ENCODE assay signal across 6 cellular contexts in genomic region chr11:66334605-66335442, GRCh38. TPM values are rescaled to one million over a fixed set of nuclear protein-coding genes. Genes with fewer than 3 reads are reported as not detected.
DNase-seq lines count a peak whose midpoint lies in the region; ATAC-seq and TF ChIP-seq lines count a peak whose summit lies in the region.

No MANE protein-coding gene starts in this region.

- H3K4me2 ChIP-seq in H9 (ENCODE audit: insufficient read depth, insufficient read length, low read length) = peak overlapping the region; percentile 30

- no peak overlapping the region for H2BK120ac ChIP-seq in H9 (ENCODE audit: low read depth, low read length, poor library complexity, severe bottlenecking)

- no peak overlapping the region for H3K23ac ChIP-seq in H9 (ENCODE audit: insufficient read length, low read depth, low read length)

- H3K79me2 ChIP-seq in H9 (ENCODE audit: insufficient read depth, low read length) = no peaks in the 10 kb centered on the region

- no peak overlapping the region for H2AK5ac ChIP-seq in H9 (ENCODE audit: insufficient read length, low read length)

- H2BK5ac ChIP-seq in H9 (ENCODE audit: insufficient read length, low read length) = no peak overlapping the region

- no peak overlapping the region; a peak in 2 of 7 replicates for H3K27ac Mint-ChIP-seq in H9
- no peak overlapping the region for H3K27ac Mint-ChIP-seq in activated naive CD8-positive, alpha-beta T cell treated with anti-CD3 and anti-CD28 coated beads, Interleukin-2, amount 10 ng/mL, durations not matched to agents 7 days and 5 days

- no peak overlapping the region for H4K5ac ChIP-seq in H9 (ENCODE audit: insufficient read length, low read depth, low read length)

- WGBS in H9 (ENCODE audit: extremely low coverage, insufficient read length, low lambda C conversion rate) = no CpG with 5 or more reads among the region's 42 CpGs

- H3K9ac ChIP-seq in H9 (ENCODE audit: extremely low read depth, insufficient read length, low read length) = no peak overlapping the region

- no peaks in the 10 kb centered on the region for H3K79me1 ChIP-seq in H9 (ENCODE audit: insufficient read depth, low read depth, low read length, poor library complexity, severe bottlenecking)

- H4K8ac ChIP-seq in H9 (replicated peaks; ENCODE audit: insufficient read length, low read depth, low read length) = no peak overlapping the region

- H3K4me1 ChIP-seq in H9 (ENCODE audit: insufficient read depth, low read length) (no peaks in the 10 kb centered on the region), mononuclear cell (ENCODE audit: insufficient read depth, low read length) (peaks cover 30% of the 10 kb centered on the region)

- POLR2A ChIA-PET in activated naive CD8-positive, alpha-beta T cell treated with anti-CD3 and anti-CD28 coated beads, Interleukin-2, amount 10 ng/mL, durations not matched to agents 7 days and 5 days (lab: Charles Lee) = interaction anchor here (0.7 to 8.7 kb wide), 8 partner anchors 8 to 46 kb away, joined by 3 to 94 read pairs (median 9); partner anchors contain the start of genes BRMS1, CD248, SLC29A2 and YIF1A

- H3K36me3 Mint-ChIP-seq in H9 (ENCODE audit: insufficient read depth in 1 of 3, low read depth in 3 of 3) = peaks cover 2 to 19% (median 12%) of the 10 kb centered on the region in 3 experiments; a peak in 5 of 7 replicates
- H3K36me3 Mint-ChIP-seq in activated naive CD8-positive, alpha-beta T cell treated with anti-CD3 and anti-CD28 coated beads, Interleukin-2, amount 10 ng/mL, durations not matched to agents 7 days and 5 days = peaks cover 5% of the 10 kb centered on the region

- H3K9me3 Mint-ChIP-seq in H9 = no peaks in the 10 kb centered on the region
- H3K9me3 Mint-ChIP-seq in activated naive CD8-positive, alpha-beta T cell treated with anti-CD3 and anti-CD28 coated beads, Interleukin-2, amount 10 ng/mL, durations not matched to agents 7 days and 5 days = no peaks in the 10 kb centered on the region

- no peak for TF ChIP-seq CTCF in H9 (conservative IDR thresholded peaks at IDR 0.05)

- no peak overlapping the region for H3T11ph ChIP-seq in H9 (ENCODE audit: low read length)

- no peak overlapping the region for H3K27ac ChIP-seq in H9 (ENCODE audit: insufficient read length, low read depth, low read length)

- H3K27me3 ChIP-seq in H9 (ENCODE audit: insufficient read depth, low read length) = no peaks in the 10 kb centered on the region; the same call in 1 of the 2 replicates
- no peaks in the 10 kb centered on the region for H3K27me3 ChIP-seq in mononuclear cell (ENCODE audit: insufficient read depth, low read length)

- no peak overlapping the region for H4K91ac ChIP-seq in H9 (ENCODE audit: insufficient read length, low read depth, low read length)

- H2BK12ac ChIP-seq in H9 (ENCODE audit: insufficient read length, low read depth, low read length) = no peak overlapping the region

- no peaks in the 10 kb centered on the region for H3K23me2 ChIP-seq in H9 (ENCODE audit: insufficient read length, low read depth, low read length, poor library complexity, severe bottlenecking)

- no peak for DNase-seq in H9
- DNase-seq in activated naive CD8-positive, alpha-beta T cell treated with anti-CD3 and anti-CD28 coated beads, Interleukin-2, amount 10 ng/mL, durations not matched to agents 7 days and 5 days = peak; percentile 45
- no peak for DNase-seq in germinal center (ENCODE audit: low spot score)
- no peak for DNase-seq in NCI-H2081 (lab: John Stamatoyannopoulos, UW)
- DNase-seq in SW480 (ENCODE audit: low spot score) = no peak

- peaks cover 4% of the 10 kb centered on the region for H3K27me3 Mint-ChIP-seq in H9 (ENCODE audit: low read depth)
- no peaks in the 10 kb centered on the region for H3K27me3 Mint-ChIP-seq in activated naive CD8-positive, alpha-beta T cell treated with anti-CD3 and anti-CD28 coated beads, Interleukin-2, amount 10 ng/mL, durations not matched to agents 7 days and 5 days

- H2AFZ ChIP-seq in H9 (ENCODE audit: low read length) = no peak overlapping the region

- no peak overlapping the region for H2BK15ac ChIP-seq in H9 (ENCODE audit: low read depth, low read length)

- H3K14ac ChIP-seq in H9 (ENCODE audit: insufficient read depth, low read length) = no peak overlapping the region; the same call in 1 of the 2 replicates

- H3K4me3 Mint-ChIP-seq in H9 = peak overlapping the region; percentile 47 to 83
- H3K4me3 Mint-ChIP-seq in activated naive CD8-positive, alpha-beta T cell treated with anti-CD3 and anti-CD28 coated beads, Interleukin-2, amount 10 ng/mL, durations not matched to agents 7 days and 5 days = no peak overlapping the region

- H4K20me1 ChIP-seq in H9 (ENCODE audit: control insufficient read depth, insufficient read depth, insufficient read length) = no peaks in the 10 kb centered on the region

- no peak for ATAC-seq in activated naive CD8-positive, alpha-beta T cell treated with anti-CD3 and anti-CD28 coated beads, Interleukin-2, amount 10 ng/mL, durations not matched to agents 7 days and 5 days (ENCODE audit: low read depth)

- H3K9me3 ChIP-seq in H9 (ENCODE audit: control insufficient read depth, low read depth, low read length) (no peaks in the 10 kb centered on the region), mononuclear cell (ENCODE audit: low read depth, low read length) (no peaks in the 10 kb centered on the region)

- H3K18ac ChIP-seq in H9 (ENCODE audit: insufficient read length, low read depth, low read length) = peak overlapping the region; percentile 65

- no peak overlapping the region for H2BK20ac ChIP-seq in H9 (ENCODE audit: low read depth, low read length, poor library complexity, severe bottlenecking)

- no peak overlapping the region for H3K56ac ChIP-seq in H9 (ENCODE audit: insufficient read length, low read depth, low read length)

- peaks cover 20 to 21% of the 10 kb centered on the region in 2 experiments for H3K4me1 Mint-ChIP-seq in H9
- peaks cover 26% of the 10 kb centered on the region for H3K4me1 Mint-ChIP-seq in activated naive CD8-positive, alpha-beta T cell treated with anti-CD3 and anti-CD28 coated beads, Interleukin-2, amount 10 ng/mL, durations not matched to agents 7 days and 5 days

- no peak overlapping the region for H3K4ac ChIP-seq in H9 (ENCODE audit: low read depth, low read length)

- peak overlapping the region; percentile 49 for H3K4me3 ChIP-seq in mononuclear cell (ENCODE audit: low read length)

RNA-seq across cellular contexts. Expression of gene RIN1, which starts 1.4 kb away (rescaled TPM):
- total RNA-seq in H9 (2021) (5.4 and 5.5 TPM in 2 replicates), mononuclear cell (4.8 TPM)
- 1 to 10 TPM; 3.0 to 5.7 TPM for total RNA-seq in activated naive CD8-positive, alpha-beta T cell treated with anti-CD3 and anti-CD28 coated beads, Interleukin-2, amount 10 ng/mL, durations not matched to agents 7 days and 5 days

RNA-seq across cellular contexts. Expression of gene BRMS1, which starts 10.1 kb away (rescaled TPM):
- total RNA-seq in H9 (2021) (50.1 and 50.5 TPM in 2 replicates), mononuclear cell (51.7 TPM)
- 10 to 100 TPM; 45.4 to 47.8 TPM for total RNA-seq in activated naive CD8-positive, alpha-beta T cell treated with anti-CD3 and anti-CD28 coated beads, Interleukin-2, amount 10 ng/mL, durations not matched to agents 7 days and 5 days

RNA-seq across cellular contexts. Expression of gene B4GAT1, which starts 12.6 kb away (rescaled TPM):
- total RNA-seq in H9 (2021) = 24.3 and 26.3 TPM in 2 replicates
- 1 to 10 TPM; 9.5 to 9.7 TPM for total RNA-seq in activated naive CD8-positive, alpha-beta T cell treated with anti-CD3 and anti-CD28 coated beads, Interleukin-2, amount 10 ng/mL, durations not matched to agents 7 days and 5 days
- total RNA-seq in mononuclear cell = 0.84 TPM

RNA-seq across cellular contexts. Expression of gene CD248, which starts 18.0 kb away (rescaled TPM):
- 1.3 and 1.5 TPM in 2 replicates for total RNA-seq in H9 (2021)
- 10 to 100 TPM; 80.3 to 85.5 TPM for total RNA-seq in activated naive CD8-positive, alpha-beta T cell treated with anti-CD3 and anti-CD28 coated beads, Interleukin-2, amount 10 ng/mL, durations not matched to agents 7 days and 5 days
- total RNA-seq in mononuclear cell = 1.5 TPM

RNA-seq across cellular contexts. Expression of gene SLC29A2, which starts 36.7 kb away (rescaled TPM):
- total RNA-seq in H9 (2021) = 29.7 and 29.8 TPM in 2 replicates
- 10 to 100 TPM; 11.2 to 12.1 TPM for total RNA-seq in activated naive CD8-positive, alpha-beta T cell treated with anti-CD3 and anti-CD28 coated beads, Interleukin-2, amount 10 ng/mL, durations not matched to agents 7 days and 5 days
- total RNA-seq in mononuclear cell = 1.2 TPM
